8 cellular contexts compared by ENCODE assay signal in the genomic region with DNA sequence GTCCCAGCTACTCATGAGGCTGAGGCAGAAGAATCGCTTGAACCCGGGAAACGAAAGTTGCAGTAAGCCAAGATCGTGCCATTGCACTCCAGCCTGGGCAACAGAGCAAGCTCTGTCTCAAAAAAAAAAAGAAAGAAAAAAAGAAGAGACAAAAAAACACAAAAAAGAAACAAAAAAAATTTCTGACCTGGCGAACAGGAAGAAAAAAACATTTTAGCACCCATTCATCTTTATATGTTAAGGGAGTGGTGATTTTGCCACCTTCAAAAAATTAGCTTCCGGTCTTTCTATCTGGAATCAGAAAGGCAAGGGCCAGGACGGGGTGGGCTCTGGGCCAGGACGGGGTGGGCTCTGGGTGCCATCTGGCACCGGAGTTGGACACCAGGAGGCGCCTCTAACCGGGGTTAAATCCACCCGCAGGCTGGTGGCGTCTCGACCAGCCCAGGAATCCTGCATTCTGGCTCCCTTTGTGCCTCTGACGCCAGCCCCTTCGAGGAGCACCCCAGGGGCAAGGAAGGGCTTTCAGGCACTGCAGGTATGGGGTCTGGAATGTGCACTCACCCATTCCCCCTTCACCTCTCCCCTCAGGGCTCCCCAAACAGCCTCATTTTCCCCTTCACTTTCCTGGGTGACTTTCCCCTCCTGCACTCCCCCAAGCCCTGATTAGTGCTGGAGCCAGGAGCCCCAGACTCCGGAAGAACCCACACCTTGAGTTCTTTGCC. TPM values are rescaled to one million over a fixed set of nuclear protein-coding genes. Genes with fewer than 3 reads are reported as not detected.
DNase-seq lines count a peak whose midpoint lies in the region; ATAC-seq and TF ChIP-seq lines count a peak whose summit lies in the region.

No MANE protein-coding gene starts in this region.

- H3K9me3 ChIP-seq in Panc1 (ENCODE audit: control insufficient read depth, insufficient read depth, low read depth, low read length) (no peaks in the 10 kb centered on the region), thyroid gland (no peaks in the 10 kb centered on the region)

- no peak overlapping the region for H3K4me3 Mint-ChIP-seq in activated T-helper 2 cell treated with anti-CD3 and anti-CD28 coated beads, Interferon-gamma antibody, Interleukin-2, Interleukin-4, amounts not matched to agents 10 μg/mL and 5 μg/mL and 100 μg/mL, durations not matched to agents 14 hours and 24 hours and 36 hours (ENCODE audit: low read depth)
- no peak overlapping the region for H3K4me3 Mint-ChIP-seq in osteocyte (ENCODE audit: unreplicated experiment)

- H3K4me1 ChIP-seq in Panc1 (ENCODE audit: control insufficient read depth, insufficient read depth, low read length) (peaks cover 10% of the 10 kb centered on the region), thyroid gland (peaks cover 0 to 29% of the 10 kb centered on the region in 2 donors)

- DNase-seq in ACHN (peak; percentile 74), H4 (ENCODE audit: low spot score) (peak; percentile 64), Panc1 (ENCODE audit: low read depth, low spot score) (no peak), fibroblast of the conjunctiva (ENCODE audit: low read depth) (peak; percentile 37), osteocyte (ENCODE audit: extremely low spot score, unreplicated experiment) (peak; percentile 89), thyroid gland (peak; percentile 75 to 79)
- peak; percentile 53 for DNase-seq in activated T-helper 2 cell treated with anti-CD3 and anti-CD28 coated beads, Interferon-gamma antibody, Interleukin-2, Interleukin-4, amounts not matched to agents 10 μg/mL and 5 μg/mL and 100 μg/mL, durations not matched to agents 14 hours and 24 hours and 36 hours (ENCODE audit: low spot score)

- H3K27me3 ChIP-seq in Panc1 (ENCODE audit: control insufficient read depth, insufficient read depth, low read length) (no peaks in the 10 kb centered on the region), thyroid gland (no peaks in the 10 kb centered on the region)

- no peaks in the 10 kb centered on the region for H3K27me3 Mint-ChIP-seq in activated T-helper 2 cell treated with anti-CD3 and anti-CD28 coated beads, Interferon-gamma antibody, Interleukin-2, Interleukin-4, amounts not matched to agents 10 μg/mL and 5 μg/mL and 100 μg/mL, durations not matched to agents 14 hours and 24 hours and 36 hours (ENCODE audit: low read depth)
- no peaks in the 10 kb centered on the region for H3K27me3 Mint-ChIP-seq in osteocyte (ENCODE audit: unreplicated experiment)

- no TSS peak for BruUV-seq in Panc1 (replicated peaks; lab: Mats Ljungman, UMichigan)

- peaks cover under 1% of the 10 kb centered on the region for H3K36me3 Mint-ChIP-seq in activated T-helper 2 cell treated with anti-CD3 and anti-CD28 coated beads, Interferon-gamma antibody, Interleukin-2, Interleukin-4, amounts not matched to agents 10 μg/mL and 5 μg/mL and 100 μg/mL, durations not matched to agents 14 hours and 24 hours and 36 hours (ENCODE audit: low read depth)
- no peaks in the 10 kb centered on the region for H3K36me3 Mint-ChIP-seq in osteocyte (ENCODE audit: unreplicated experiment)

- H3K27ac ChIP-seq in Panc1 (ENCODE audit: low read length) (peak overlapping the region; percentile 69), thyroid gland (no peak overlapping the region)

- no peaks in the 10 kb centered on the region for H3K9me3 Mint-ChIP-seq in activated T-helper 2 cell treated with anti-CD3 and anti-CD28 coated beads, Interferon-gamma antibody, Interleukin-2, Interleukin-4, amounts not matched to agents 10 μg/mL and 5 μg/mL and 100 μg/mL, durations not matched to agents 14 hours and 24 hours and 36 hours
- H3K9me3 Mint-ChIP-seq in osteocyte (ENCODE audit: unreplicated experiment) = no peaks in the 10 kb centered on the region

- H3K4me3 ChIP-seq in Panc1 (ENCODE audit: low read depth in 2 of 2, low read length in 2 of 2) (no peak overlapping the region), thyroid gland (replicated peaks in 1 of 3) (no peak overlapping the region)

- ATAC-seq in Panc1 (peak; percentile 86), HG03354 (IDR thresholded peaks at IDR 0.05; ENCODE audit: poor library complexity, severe bottlenecking, unreplicated experiment) (no peak)

- H3K27ac Mint-ChIP-seq in activated T-helper 2 cell treated with anti-CD3 and anti-CD28 coated beads, Interferon-gamma antibody, Interleukin-2, Interleukin-4, amounts not matched to agents 10 μg/mL and 5 μg/mL and 100 μg/mL, durations not matched to agents 14 hours and 24 hours and 36 hours = peak overlapping the region; percentile 51
- H3K27ac Mint-ChIP-seq in osteocyte (ENCODE audit: unreplicated experiment) = peak overlapping the region; percentile 68

- TF ChIP-seq CTCF in Panc1 (IDR thresholded peaks at IDR 0.05) = peak; percentile 83
- TF ChIP-seq CTCF in osteocyte (IDR thresholded peaks at IDR 0.05) = peak; percentile 79
- peak; percentile 18 to 73 (median 62) for TF ChIP-seq CTCF in thyroid gland (IDR thresholded peaks at IDR 0.05)

- intact Hi-C loops in Panc1 (cut with micrococcal nuclease; ENCODE audit: unreplicated experiment) (loop anchor here (5.0 kb wide), 1 partner anchor 77 kb away; no protein-coding TSS in a partner anchor), thyroid gland (cut with DNase I) (loop anchor here (2.0 kb wide), 1 partner anchor 78 kb away; no protein-coding TSS in a partner anchor)
- intact Hi-C loops in activated T-helper 2 cell treated with anti-CD3 and anti-CD28 coated beads, Interferon-gamma antibody, Interleukin-2, Interleukin-4, amounts not matched to agents 10 μg/mL and 5 μg/mL and 100 μg/mL, durations not matched to agents 14 hours and 24 hours and 36 hours (cut with micrococcal nuclease) = loop anchor here (1.0 to 10.0 kb wide), 3 partner anchors 52 to 300 kb away; partner anchors contain the start of gene C19orf67

- in situ Hi-C loops in ACHN (cut with HindIII; ENCODE audit: low pct_ligation_motif_present, low pct_unique_long_range_greater_than_20kb, low sequenced_read_pairs) = no loop called here
- in situ Hi-C loops in Panc1 (cut with HindIII; ENCODE audit: low pct_unique_long_range_greater_than_20kb, low sequenced_read_pairs) = no loop called here

- H3K4me1 Mint-ChIP-seq in activated T-helper 2 cell treated with anti-CD3 and anti-CD28 coated beads, Interferon-gamma antibody, Interleukin-2, Interleukin-4, amounts not matched to agents 10 μg/mL and 5 μg/mL and 100 μg/mL, durations not matched to agents 14 hours and 24 hours and 36 hours (ENCODE audit: low read depth) = peaks cover 18% of the 10 kb centered on the region
- peaks cover 50% of the 10 kb centered on the region for H3K4me1 Mint-ChIP-seq in osteocyte (ENCODE audit: unreplicated experiment)

- H3K36me3 ChIP-seq in Panc1 (ENCODE audit: control insufficient read depth, insufficient read depth, low read length) = no peaks in the 10 kb centered on the region
- no peaks in the 10 kb centered on the region for H3K36me3 ChIP-seq in thyroid gland

- WGBS in thyroid gland, 2 donors = 28 to 29% methylated on average over 17 of the region's 17 CpGs

- no peak for TF ChIP-seq POLR2A in thyroid gland (IDR thresholded peaks at IDR 0.05)

- POLR2A ChIA-PET in Panc1 (lab: Charles Lee) = no interaction called here

- CTCF ChIA-PET in Panc1 (lab: Charles Lee) = interaction anchor here (0.6 kb wide), 3 partner anchors 30 to 308 kb away, joined by 3 to 4 read pairs (median 4); no protein-coding TSS in a partner anchor

RNA-seq across cellular contexts. Expression of gene ZSWIM4, which starts 10.4 kb away (rescaled TPM):
- 1.3 and 5.7 TPM in 2 replicates for total RNA-seq in H4 (2014; rRNA removed; shearing (Covaris generic))
- total RNA-seq in Panc1 (2021; ENCODE audit: unreplicated experiment) (8.7 TPM), osteocyte (14.0 and 15.1 TPM in 2 replicates), thyroid gland (10 to 100 TPM in 1 of 4 donors, 1 to 10 TPM in 3; 6.9 to 15.6 (median 8.9) TPM)
- 11.3 TPM for polyA plus RNA-seq in Panc1 (2012; ENCODE audit: insufficient read length)
- total RNA-seq in activated T-helper 2 cell treated with anti-CD3 and anti-CD28 coated beads, Interferon-gamma antibody, Interleukin-2, Interleukin-4, amounts not matched to agents 10 μg/mL and 5 μg/mL and 100 μg/mL, durations not matched to agents 14 hours and 24 hours and 36 hours = 9.8 and 10.6 TPM in 2 replicates

RNA-seq across cellular contexts. Expression of gene C19orf53, which starts 10.6 kb away (rescaled TPM):
- 306 and 385 TPM in 2 replicates for total RNA-seq in H4 (2014; rRNA removed; shearing (Covaris generic))
- 97.2 TPM for total RNA-seq in Panc1 (2021; ENCODE audit: unreplicated experiment)
- polyA plus RNA-seq in Panc1 (2012; ENCODE audit: insufficient read length) = 244 TPM
- 131 and 137 TPM in 2 replicates for total RNA-seq in activated T-helper 2 cell treated with anti-CD3 and anti-CD28 coated beads, Interferon-gamma antibody, Interleukin-2, Interleukin-4, amounts not matched to agents 10 μg/mL and 5 μg/mL and 100 μg/mL, durations not matched to agents 14 hours and 24 hours and 36 hours
- 82.4 and 86.6 TPM in 2 replicates for total RNA-seq in osteocyte
- 100 to 1,000 TPM in 2 of 4 donors, 10 to 100 TPM in 2; 50.2 to 191 (median 139) TPM for total RNA-seq in thyroid gland

RNA-seq across cellular contexts. Expression of gene MRI1, which starts 20.6 kb away (rescaled TPM):
- 19.8 and 31.9 TPM in 2 replicates for total RNA-seq in H4 (2014; rRNA removed; shearing (Covaris generic))
- 19.5 TPM for total RNA-seq in Panc1 (2021; ENCODE audit: unreplicated experiment)
- polyA plus RNA-seq in Panc1 (2012; ENCODE audit: insufficient read length) = 18.0 TPM
- total RNA-seq in activated T-helper 2 cell treated with anti-CD3 and anti-CD28 coated beads, Interferon-gamma antibody, Interleukin-2, Interleukin-4, amounts not matched to agents 10 μg/mL and 5 μg/mL and 100 μg/mL, durations not matched to agents 14 hours and 24 hours and 36 hours = 41.6 and 42.3 TPM in 2 replicates
- total RNA-seq in osteocyte = 18.6 and 22.5 TPM in 2 replicates
- total RNA-seq in thyroid gland = 10 to 100 TPM; 53.0 to 90.4 (median 70.6) TPM
